Comparison of ENCODE assay signal across 20 cellular contexts in genomic region chr3:182465301-182466185, GRCh38.
A peak's percentile ranks its signal among the peaks of the same experiment; 100 is the strongest.
DNase-seq lines count a peak whose midpoint lies in the region; ATAC-seq, FAIRE-seq and TF ChIP-seq lines count a peak whose summit lies in the region.
"Had no signal": no experiment of that assay in that cellular context is flagged by ENCODE, and none has a peak within 500 bp of the region (broad histone marks: within the 10 kb centered on the region; RNA-seq: fewer than 3 reads in every experiment).

No MANE protein-coding gene starts in this region.

- 88 to 89% methylated on average over 3 of the region's 3 CpGs for WGBS in ectodermal cell, 2 experiments
- whole genome bisulfite sequencing in pancreas, 2 donors: 78 to 92% methylated on average over 3 of the region's 3 CpGs

- intact Hi-C loops in pancreas (cut with DNase I): no loop called here

- ATAC-seq in pancreas (no peak), HG02852 (IDR thresholded peaks at IDR 0.05; ENCODE audit: unreplicated experiment) (no peak)
- ATAC-seq: A549, K562, SK-N-SH treated with all-trans-retinoic acid at 6 μM for 48 hours had no signal

- H3K36me3 ChIP-seq in ectodermal cell (ENCODE audit: control insufficient read depth, insufficient read depth, low read length) (no peaks in the 10 kb centered on the region), pancreas (no peaks in the 10 kb centered on the region)
- H3K36me3 ChIP-seq: BLaER1 treated with 17β-estradiol and CSF1 and Interleukin-3, amounts not matched to agents 10 nM and 100 nM had no signal

- H3K27me3 ChIP-seq in ectodermal cell (ENCODE audit: control insufficient read depth, insufficient read depth, low read length, poor library complexity, severe bottlenecking): no peaks in the 10 kb centered on the region
- no peaks in the 10 kb centered on the region for H3K27me3 ChIP-seq in pancreas
- H3K27me3 ChIP-seq: BLaER1 treated with 17β-estradiol and CSF1 and Interleukin-3, amounts not matched to agents 10 nM and 100 nM had no signal

- no peak for TF ChIP-seq CTCF in pancreas (IDR thresholded peaks at IDR 0.05)

- DNase-seq in DMS79 (lab: John Stamatoyannopoulos, UW): peak; percentile 79
- peak; percentile 90 for DNase-seq in NCI-H146 (lab: John Stamatoyannopoulos, UW)
- peak; percentile 42 for DNase-seq in NCI-H2196 treated with DMSO at 0.1 percent for 48 hours (lab: John Stamatoyannopoulos, UW; ENCODE audit: unreplicated experiment)
- DNase-seq in NCI-H128 (lab: John Stamatoyannopoulos, UW; ENCODE audit: unreplicated experiment): no peak
- no peak for DNase-seq in pancreas
- DNase-seq in SW 1271 (lab: John Stamatoyannopoulos, UW): no peak
- DNase-seq: CD8-positive, alpha-beta memory T cell; GOT3; NCI-H1092; NCI-H1694 treated with DMSO at 0.1 percent for 48 hours; NCI-H226; NCI-H774; Right ventricle myocardium superior had no signal

- no peak for FAIRE-seq in pancreas (lab: Jason Lieb, UNC)
- FAIRE-seq: A549, K562, RCC 7860 had no signal

- H3K4me3 ChIP-seq in ectodermal cell (ENCODE audit: insufficient read depth, low read depth, low read length): no peak overlapping the region
- no peak overlapping the region for H3K4me3 ChIP-seq in pancreas
- H3K4me3 ChIP-seq: A549; BLaER1 treated with 17β-estradiol and CSF1 and Interleukin-3, amounts not matched to agents 10 nM and 100 nM; K562 had no signal

- H3K9me3 ChIP-seq in ectodermal cell (ENCODE audit: control insufficient read depth, low read length) (no peaks in the 10 kb centered on the region), pancreas (peaks cover 0 to 5% (median 0%) of the 10 kb centered on the region in 4 donors)
- H3K9me3 ChIP-seq: A549 had no signal

- peak overlapping the region; percentile 52 for H3K27ac ChIP-seq in ectodermal cell (ENCODE audit: insufficient read depth, low read depth, low read length, poor library complexity, severe bottlenecking)
- H3K27ac ChIP-seq in pancreas: no peak overlapping the region
- H3K27ac ChIP-seq: A549; BLaER1 treated with 17β-estradiol and CSF1 and Interleukin-3, amounts not matched to agents 10 nM and 100 nM had no signal

- H3K4me1 ChIP-seq in ectodermal cell (ENCODE audit: control insufficient read depth, insufficient read depth, low read length) (no peaks in the 10 kb centered on the region), pancreas (no peaks in the 10 kb centered on the region)
- H3K4me1 ChIP-seq: A549 had no signal

Comparison
In these comparisons a context has a peak if more than half of its experiments do, and no peak if none do; other contexts are left out.
1. DNase-seq: peak in DMS79 (single experiment), NCI-H146 (single experiment) and NCI-H2196 treated with DMSO at 0.1 percent for 48 hours (single experiment); none in NCI-H128 (single experiment), pancreas (0 of 6) and SW 1271 (0 of 2).